Comparison of ENCODE assay signal across 9 cellular contexts in genomic region chr22:39152024-39152510, GRCh38. TPM values are rescaled to one million over a fixed set of nuclear protein-coding genes. Genes with fewer than 3 reads are reported as not detected.
A peak's percentile ranks its signal among the peaks of the same experiment; 100 is the strongest.
DNase-seq lines count a peak whose midpoint lies in the region; FAIRE-seq and TF ChIP-seq lines count a peak whose summit lies in the region.
"Had no signal": no experiment of that assay in that cellular context is flagged by ENCODE, and none has a peak within 500 bp of the region (broad histone marks: within the 10 kb centered on the region; RNA-seq: fewer than 3 reads in every experiment).

No MANE protein-coding gene starts in this region.

- no peak overlapping the region for H3K27ac ChIP-seq in SJCRH30
- H3K27ac ChIP-seq in rectal smooth muscle tissue (ENCODE audit: low read depth, low read length), result peak overlapping the region; percentile 91

- H3K4me1 ChIP-seq in SJCRH30, result no peaks in the 10 kb centered on the region; the same call in 1 of the 2 replicates
- peaks cover 20% of the 10 kb centered on the region for H3K4me1 ChIP-seq in rectal smooth muscle tissue (ENCODE audit: control insufficient read depth, insufficient read depth, low read length)

- H3K9ac ChIP-seq in rectal smooth muscle tissue (ENCODE audit: low read length), result peak overlapping the region; percentile 76

- H3K36me3 ChIP-seq in SJCRH30 (no peaks in the 10 kb centered on the region), rectal smooth muscle tissue (ENCODE audit: control insufficient read depth, insufficient read depth, low read length) (no peaks in the 10 kb centered on the region)

- DNase-seq in GM12864 (ENCODE audit: low read depth) (no peak), SJCRH30 (no peak), fibroblast of mammary gland (ENCODE audit: low read depth) (no peak), AG08396 (ENCODE audit: low spot score) (no peak), NCI-H446 (lab: John Stamatoyannopoulos, UW) (no peak), SW 1271 (lab: John Stamatoyannopoulos, UW) (no peak), GM19239 (ENCODE audit: insufficient read length, low spot score) (no peak)

- H3K9me3 ChIP-seq in SJCRH30 (replicated peaks), result no peaks in the 10 kb centered on the region

- H3K4me3 ChIP-seq in GM12864 (ENCODE audit: low read depth, low read length) (peak overlapping the region; percentile 95), SJCRH30 (peak overlapping the region; percentile 57), fibroblast of mammary gland (ENCODE audit: control insufficient read depth, low read depth, low read length) (peak overlapping the region; percentile 47), rectal smooth muscle tissue (ENCODE audit: low read length) (peak overlapping the region; percentile 94)

- TF ChIP-seq CTCF in GM12864 (IDR thresholded peaks at IDR 0.05; ENCODE audit: low read depth, low read length, missing control alignments) (no peak), fibroblast of mammary gland (conservative IDR thresholded peaks at IDR 0.05; ENCODE audit: control insufficient read depth, insufficient read depth, low read depth, low read length) (no peak)

- no peak for FAIRE-seq in GM19239 (lab: Jason Lieb, UNC)
- FAIRE-seq: endometrium had no signal

- no peaks in the 10 kb centered on the region for H3K27me3 ChIP-seq in SJCRH30
- H3K27me3 ChIP-seq in rectal smooth muscle tissue (ENCODE audit: control insufficient read depth, insufficient read depth, low read length), result no peaks in the 10 kb centered on the region

RNA-seq across cellular contexts. Expression of gene CBX7, which starts 0.4 kb away (rescaled TPM):
- total RNA-seq in SJCRH30 (2014; rRNA removed; shearing (Covaris generic)), result 0.35 and 0.65 TPM in 2 replicates

RNA-seq across cellular contexts. Expression of gene APOBEC3H, which starts 55.0 kb away (rescaled TPM):
- total RNA-seq in SJCRH30 (2014; rRNA removed; shearing (Covaris generic)), result not detected in 2 replicates
